Comparison of ENCODE assay signal across 7 cellular contexts in the genomic region with DNA sequence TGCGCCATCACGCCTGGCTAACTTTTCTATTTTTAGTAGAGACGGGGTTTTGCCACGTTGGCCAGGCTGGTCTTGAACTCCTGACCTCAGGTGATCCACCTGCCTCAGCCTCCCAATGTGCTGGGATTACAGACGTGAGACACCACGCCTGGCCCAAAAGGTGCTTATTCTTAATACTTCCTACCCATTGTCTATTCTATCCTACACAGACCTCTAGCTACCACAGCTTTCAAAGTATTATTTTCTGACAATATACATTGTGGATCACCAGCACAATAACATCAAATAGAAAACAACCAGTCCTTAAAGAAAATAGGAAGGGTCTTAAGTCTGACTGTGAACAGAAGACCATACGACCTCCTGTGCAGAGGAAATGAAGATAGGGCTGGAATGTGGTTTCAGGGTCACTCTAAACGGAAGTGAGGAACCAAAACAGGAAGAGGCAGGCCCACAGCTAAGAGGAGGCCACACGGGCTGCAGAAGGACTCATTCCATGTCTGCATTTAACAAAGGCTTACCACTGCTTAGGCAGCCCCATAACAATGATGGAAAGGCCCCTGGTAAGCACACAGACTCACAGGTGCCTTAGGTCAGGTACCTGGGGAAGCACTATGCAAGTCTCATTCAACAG.
A peak's percentile ranks its signal among the peaks of the same experiment; 100 is the strongest.
DNase-seq lines count a peak whose midpoint lies in the region; ATAC-seq and TF ChIP-seq lines count a peak whose summit lies in the region.

No MANE protein-coding gene starts in this region.

- peak; percentile 53 for ATAC-seq in GM18909 (IDR thresholded peaks at IDR 0.05; ENCODE audit: poor library complexity, unreplicated experiment)
- ATAC-seq in activated T-helper 17 cell treated with anti-CD3 and anti-CD28 coated beads, Interleukin-2, amount 50 U/mL, for 72 hours (replicated peaks), result peak; percentile 75
- peak; percentile 85 to 89 (median 87) for ATAC-seq in natural killer cell
- ATAC-seq in PC-3, result no peak

- no TSS peak for BruUV-seq in PC-3 (replicated peaks; lab: Mats Ljungman, UMichigan)

- H3K9me3 ChIP-seq in PC-3 (ENCODE audit: low read length), result no peaks in the 10 kb centered on the region

- H3K36me3 ChIP-seq in PC-3 (ENCODE audit: low read depth, low read length), result no peaks in the 10 kb centered on the region

- H4K20me1 ChIP-seq in PC-3 (ENCODE audit: low read length), result no peaks in the 10 kb centered on the region

- no peak overlapping the region for H2AFZ ChIP-seq in PC-3 (ENCODE audit: low read length)

- intact Hi-C loops in natural killer cell (cut with micrococcal nuclease) (loop anchor here (5.0 kb wide), 1 partner anchor 35 kb away; no protein-coding TSS in a partner anchor), PC-3 (cut with micrococcal nuclease) (no loop called here)

- H3K4me3 ChIP-seq in HL-60 (replicated peaks; ENCODE audit: insufficient read depth, low read length), result no peak overlapping the region
- no peak overlapping the region for H3K4me3 ChIP-seq in PC-3 (ENCODE audit: low read length)

- peak; percentile 41 to 78 for DNase-seq in HL-60 (ENCODE audit: low read depth in 1 of 2, low spot score in 1 of 2)
- no peak for DNase-seq in natural killer cell
- no peak for DNase-seq in H4 (ENCODE audit: low spot score)
- DNase-seq in activated effector memory CD4-positive, alpha-beta T cell treated with anti-CD3 and anti-CD28 coated beads, Interleukin-2, amount 50 U/mL, for 16 hours, result no peak
- DNase-seq in PC-3, result no peak

- H3K9me2 ChIP-seq in PC-3 (replicated peaks; ENCODE audit: low read length), result no peaks in the 10 kb centered on the region

- H3K79me2 ChIP-seq in PC-3 (ENCODE audit: low read length), result no peaks in the 10 kb centered on the region

- no peaks in the 10 kb centered on the region for H3F3A ChIP-seq in PC-3 (ENCODE audit: low read length, unreplicated experiment)

- H3K27me3 Mint-ChIP-seq in activated T-helper 17 cell treated with anti-CD3 and anti-CD28 coated beads, Interleukin-2, amount 50 U/mL, for 72 hours, result no peaks in the 10 kb centered on the region
- H3K27me3 Mint-ChIP-seq in natural killer cell (ENCODE audit: low read depth in 2 of 2), result no peaks in the 10 kb centered on the region

- no peak overlapping the region for H3K4me2 ChIP-seq in PC-3 (ENCODE audit: low read length)

- TF ChIP-seq CTCF in HL-60 (IDR thresholded peaks at IDR 0.05; ENCODE audit: insufficient read depth, low read length) (no peak), natural killer cell (IDR thresholded peaks at IDR 0.05) (no peak), PC-3 (conservative IDR thresholded peaks at IDR 0.05; ENCODE audit: low read depth, low read length) (no peak)

- peak overlapping the region; percentile 68 for H3K27ac Mint-ChIP-seq in activated T-helper 17 cell treated with anti-CD3 and anti-CD28 coated beads, Interleukin-2, amount 50 U/mL, for 72 hours
- peak overlapping the region; percentile 89 to 96 for H3K27ac Mint-ChIP-seq in natural killer cell

- peaks cover 5% of the 10 kb centered on the region for H3K36me3 Mint-ChIP-seq in activated T-helper 17 cell treated with anti-CD3 and anti-CD28 coated beads, Interleukin-2, amount 50 U/mL, for 72 hours (ENCODE audit: low read depth)
- no peaks in the 10 kb centered on the region for H3K36me3 Mint-ChIP-seq in natural killer cell

- CTCF ChIA-PET in PC-3 (lab: Charles Lee), result no interaction called here

- peaks cover 24% of the 10 kb centered on the region for H3K4me1 Mint-ChIP-seq in activated T-helper 17 cell treated with anti-CD3 and anti-CD28 coated beads, Interleukin-2, amount 50 U/mL, for 72 hours
- H3K4me1 Mint-ChIP-seq in natural killer cell, result peaks cover 40 to 43% of the 10 kb centered on the region in 2 donors

- POLR2A ChIA-PET in PC-3 (lab: Charles Lee; ENCODE audit: unreplicated experiment), result no interaction called here

- H3K27ac ChIP-seq in HL-60 (replicated peaks) (peak overlapping the region; percentile 60), PC-3 (ENCODE audit: low read length) (no peak overlapping the region)

- H3K9me3 Mint-ChIP-seq in activated T-helper 17 cell treated with anti-CD3 and anti-CD28 coated beads, Interleukin-2, amount 50 U/mL, for 72 hours, result peaks cover 4% of the 10 kb centered on the region
- H3K9me3 Mint-ChIP-seq in natural killer cell, result no peaks in the 10 kb centered on the region

- H3K4me3 Mint-ChIP-seq in activated T-helper 17 cell treated with anti-CD3 and anti-CD28 coated beads, Interleukin-2, amount 50 U/mL, for 72 hours, result peak overlapping the region; percentile 58
- peak overlapping the region; percentile 89 for H3K4me3 Mint-ChIP-seq in natural killer cell

- H3K4me1 ChIP-seq in PC-3 (ENCODE audit: insufficient read depth, low read length), result no peaks in the 10 kb centered on the region

- H3K9ac ChIP-seq in PC-3 (ENCODE audit: low read length), result no peak overlapping the region

- no peaks in the 10 kb centered on the region for H3K27me3 ChIP-seq in HL-60 (ENCODE audit: insufficient read depth, poor library complexity, severe bottlenecking)
- no peaks in the 10 kb centered on the region for H3K27me3 ChIP-seq in PC-3 (ENCODE audit: low read length)

Comparison
In these comparisons a context has a peak if more than half of its experiments do, and no peak if none do; other contexts are left out.
1. DNase-seq: peak in HL-60 (2 of 2); none in natural killer cell (single experiment), H4 (single experiment), activated effector memory CD4-positive, alpha-beta T cell treated with anti-CD3 and anti-CD28 coated beads, Interleukin-2, amount 50 U/mL, for 16 hours (single experiment) and PC-3 (single experiment).